ENCODE assay signal across 33 cellular contexts in genomic region chr12:56425188-56425587, GRCh38. TPM values are rescaled to one million over a fixed set of nuclear protein-coding genes. Genes with fewer than 3 reads are reported as not detected.
DNase-seq lines count a peak whose midpoint lies in the region; ATAC-seq and TF ChIP-seq lines count a peak whose summit lies in the region.
"Had no signal": no experiment of that assay in that cellular context is flagged by ENCODE, and none has a peak within 500 bp of the region (broad histone marks: within the 10 kb centered on the region; RNA-seq: fewer than 3 reads in every experiment).

No MANE protein-coding gene starts in this region.

- no peaks in the 10 kb centered on the region for H3K9me3 Mint-ChIP-seq in T-helper 1 cell treated with Interleukin-12 subunit alpha and Interleukin-12 subunit beta and Interleukin-4 antibody, amounts not matched to agents 30 μg/mL and 1 μg/mL, for 36 hours
- no peaks in the 10 kb centered on the region for H3K9me3 Mint-ChIP-seq in activated naive CD8-positive, alpha-beta T cell treated with anti-CD3 and anti-CD28 coated beads, Interleukin-2, amount 10 ng/mL, durations not matched to agents 7 days and 5 days
- H3K9me3 Mint-ChIP-seq in activated naive CD8-positive, alpha-beta T cell treated with anti-CD3 and anti-CD28 coated beads, Interleukin-2, amount 50 U/mL, for 24 hours = no peaks in the 10 kb centered on the region
- H3K9me3 Mint-ChIP-seq in osteocyte (ENCODE audit: unreplicated experiment) = no peaks in the 10 kb centered on the region
- H3K9me3 Mint-ChIP-seq: natural killer cell; stimulated activated naive CD8-positive, alpha-beta T cell treated with anti-CD3 and anti-CD28 coated beads, Interleukin-15, amount 100 ng/mL, for 72 hours had no signal

- POLR2A ChIA-PET in activated naive CD8-positive, alpha-beta T cell treated with anti-CD3 and anti-CD28 coated beads, Interleukin-2, amount 10 ng/mL, durations not matched to agents 7 days and 5 days (lab: Charles Lee) = interaction anchor here (0.7 kb wide), 1 partner anchor 66 kb away, joined by 3 read pairs; no protein-coding TSS in a partner anchor

- peaks cover 32% of the 10 kb centered on the region for H3K36me3 Mint-ChIP-seq in T-helper 1 cell treated with Interleukin-12 subunit alpha and Interleukin-12 subunit beta and Interleukin-4 antibody, amounts not matched to agents 30 μg/mL and 1 μg/mL, for 36 hours (ENCODE audit: low read depth)
- peaks cover 33% of the 10 kb centered on the region for H3K36me3 Mint-ChIP-seq in activated naive CD8-positive, alpha-beta T cell treated with anti-CD3 and anti-CD28 coated beads, Interleukin-2, amount 10 ng/mL, durations not matched to agents 7 days and 5 days
- H3K36me3 Mint-ChIP-seq in activated naive CD8-positive, alpha-beta T cell treated with anti-CD3 and anti-CD28 coated beads, Interleukin-2, amount 50 U/mL, for 24 hours (ENCODE audit: low read depth) = peaks cover 50% of the 10 kb centered on the region
- peaks cover 8% of the 10 kb centered on the region for H3K36me3 Mint-ChIP-seq in T-helper 17 cell (ENCODE audit: low read depth)
- peaks cover 29% of the 10 kb centered on the region for H3K36me3 Mint-ChIP-seq in osteocyte (ENCODE audit: unreplicated experiment)

- H3K9me3 ChIP-seq in T-helper 17 cell (ENCODE audit: control insufficient read depth, low read length, poor library complexity, severe bottlenecking) = no peaks in the 10 kb centered on the region
- H3K9me3 ChIP-seq: ascending aorta, BE2C, colonic mucosa, lower lobe of right lung, prostate gland, right lobe of liver, SJCRH30, thoracic aorta had no signal

- TF ChIP-seq CTCF in osteocyte (IDR thresholded peaks at IDR 0.05) = no peak

- no peaks in the 10 kb centered on the region for H3K27me3 Mint-ChIP-seq in T-helper 1 cell treated with Interleukin-12 subunit alpha and Interleukin-12 subunit beta and Interleukin-4 antibody, amounts not matched to agents 30 μg/mL and 1 μg/mL, for 36 hours (ENCODE audit: low read depth)
- H3K27me3 Mint-ChIP-seq in activated naive CD8-positive, alpha-beta T cell treated with anti-CD3 and anti-CD28 coated beads, Interleukin-2, amount 10 ng/mL, durations not matched to agents 7 days and 5 days = no peaks in the 10 kb centered on the region
- H3K27me3 Mint-ChIP-seq in activated naive CD8-positive, alpha-beta T cell treated with anti-CD3 and anti-CD28 coated beads, Interleukin-2, amount 50 U/mL, for 24 hours = no peaks in the 10 kb centered on the region
- H3K27me3 Mint-ChIP-seq in T-helper 17 cell = no peaks in the 10 kb centered on the region
- no peaks in the 10 kb centered on the region for H3K27me3 Mint-ChIP-seq in osteocyte (ENCODE audit: unreplicated experiment)
- H3K27me3 Mint-ChIP-seq: stimulated activated naive CD8-positive, alpha-beta T cell treated with anti-CD3 and anti-CD28 coated beads, Interleukin-15, amount 100 ng/mL, for 72 hours had no signal

- DNase-seq in T-helper 1 cell (no peak), T-helper 17 cell (no peak), osteocyte (ENCODE audit: extremely low spot score, unreplicated experiment) (no peak), NCI-H2081 treated with DMSO at 0.1 percent for 48 hours (lab: John Stamatoyannopoulos, UW) (no peak)
- DNase-seq in activated naive CD8-positive, alpha-beta T cell treated with anti-CD3 and anti-CD28 coated beads, Interleukin-2, amount 10 ng/mL, durations not matched to agents 7 days and 5 days = no peak
- DNase-seq in activated naive CD8-positive, alpha-beta T cell treated with anti-CD3 and anti-CD28 coated beads, Interleukin-2, amount 50 U/mL, for 24 hours = no peak
- DNase-seq: activated CD8-positive, alpha-beta memory T cell treated with anti-CD3 and anti-CD28 coated beads for 24 hours; activated naive CD4-positive, alpha-beta T cell treated with Interleukin-2 at 50 U/mL for 16 hours; activated T-cell treated with anti-CD3 and anti-CD28 coated beads for 4 hours; BE2C; colonic mucosa; DMS53; effector CD8-positive, alpha-beta T cell; lower lobe of right lung; natural killer cell; NCI-H1105; NCI-H446 treated with DMSO at 0.1 percent for 48 hours; nucleus accumbens; right lobe of liver; RPMI8226; SJCRH30; stimulated activated CD8-positive, alpha-beta memory T cell treated with anti-CD3 and anti-CD28 coated beads, Interleukin-4, amount 100 ng/mL, for 48 hours; stimulated activated naive CD8-positive, alpha-beta T cell treated with anti-CD3 and anti-CD28 coated beads, Interleukin-15, amount 100 ng/mL, for 72 hours had no signal

- H3K4me3 Mint-ChIP-seq in T-helper 1 cell treated with Interleukin-12 subunit alpha and Interleukin-12 subunit beta and Interleukin-4 antibody, amounts not matched to agents 30 μg/mL and 1 μg/mL, for 36 hours = no peak overlapping the region
- H3K4me3 Mint-ChIP-seq in activated naive CD8-positive, alpha-beta T cell treated with anti-CD3 and anti-CD28 coated beads, Interleukin-2, amount 10 ng/mL, durations not matched to agents 7 days and 5 days = no peak overlapping the region
- H3K4me3 Mint-ChIP-seq in activated naive CD8-positive, alpha-beta T cell treated with anti-CD3 and anti-CD28 coated beads, Interleukin-2, amount 50 U/mL, for 24 hours = no peak overlapping the region
- H3K4me3 Mint-ChIP-seq in T-helper 17 cell (no peak overlapping the region), osteocyte (ENCODE audit: unreplicated experiment) (no peak overlapping the region)
- H3K4me3 Mint-ChIP-seq: natural killer cell; stimulated activated naive CD8-positive, alpha-beta T cell treated with anti-CD3 and anti-CD28 coated beads, Interleukin-15, amount 100 ng/mL, for 72 hours had no signal

- peak; percentile 80 for ATAC-seq in activated naive CD8-positive, alpha-beta T cell treated with anti-CD3 and anti-CD28 coated beads, Interleukin-2, amount 10 ng/mL, durations not matched to agents 7 days and 5 days (ENCODE audit: low read depth)
- no peak for ATAC-seq in activated naive CD8-positive, alpha-beta T cell treated with anti-CD3 and anti-CD28 coated beads, Interleukin-2, amount 50 U/mL, for 24 hours
- ATAC-seq in T-helper 17 cell (no peak), HG02973 (IDR thresholded peaks at IDR 0.05; ENCODE audit: unreplicated experiment) (no peak)
- ATAC-seq: K562; lower lobe of right lung; natural killer cell; stimulated activated naive CD8-positive, alpha-beta T cell treated with anti-CD3 and anti-CD28 coated beads, Interleukin-15, amount 100 ng/mL, for 72 hours had no signal

- peak overlapping the region; percentile 73 for H3K27ac Mint-ChIP-seq in T-helper 1 cell treated with Interleukin-12 subunit alpha and Interleukin-12 subunit beta and Interleukin-4 antibody, amounts not matched to agents 30 μg/mL and 1 μg/mL, for 36 hours
- peak overlapping the region; percentile 64 for H3K27ac Mint-ChIP-seq in activated naive CD8-positive, alpha-beta T cell treated with anti-CD3 and anti-CD28 coated beads, Interleukin-2, amount 10 ng/mL, durations not matched to agents 7 days and 5 days
- no peak overlapping the region for H3K27ac Mint-ChIP-seq in activated naive CD8-positive, alpha-beta T cell treated with anti-CD3 and anti-CD28 coated beads, Interleukin-2, amount 50 U/mL, for 24 hours
- H3K27ac Mint-ChIP-seq in T-helper 17 cell (peak overlapping the region; percentile 84), osteocyte (ENCODE audit: unreplicated experiment) (no peak overlapping the region)
- H3K27ac Mint-ChIP-seq: natural killer cell had no signal

- H3K4me1 Mint-ChIP-seq in T-helper 1 cell treated with Interleukin-12 subunit alpha and Interleukin-12 subunit beta and Interleukin-4 antibody, amounts not matched to agents 30 μg/mL and 1 μg/mL, for 36 hours (ENCODE audit: low read depth) = peaks cover 5% of the 10 kb centered on the region
- peaks cover 5% of the 10 kb centered on the region for H3K4me1 Mint-ChIP-seq in activated naive CD8-positive, alpha-beta T cell treated with anti-CD3 and anti-CD28 coated beads, Interleukin-2, amount 10 ng/mL, durations not matched to agents 7 days and 5 days
- H3K4me1 Mint-ChIP-seq in activated naive CD8-positive, alpha-beta T cell treated with anti-CD3 and anti-CD28 coated beads, Interleukin-2, amount 50 U/mL, for 24 hours = no peaks in the 10 kb centered on the region
- H3K4me1 Mint-ChIP-seq in T-helper 17 cell (peaks cover 8% of the 10 kb centered on the region), osteocyte (ENCODE audit: unreplicated experiment) (no peaks in the 10 kb centered on the region)
- H3K4me1 Mint-ChIP-seq: natural killer cell had no signal

RNA-seq across cellular contexts. Expression of gene TIMELESS, which starts 24.0 kb away (rescaled TPM):
- total RNA-seq in activated naive CD8-positive, alpha-beta T cell treated with anti-CD3 and anti-CD28 coated beads, Interleukin-2, amount 10 ng/mL, durations not matched to agents 7 days and 5 days = 10 to 100 TPM; 40.1 to 47.1 TPM
- total RNA-seq in T-helper 17 cell = 1 to 10 TPM; 5.0 to 5.1 TPM
- total RNA-seq in osteocyte = 15.9 and 16.2 TPM in 2 replicates

RNA-seq across cellular contexts. Expression of gene MIP, which starts 29.3 kb away (rescaled TPM):
- not detected for total RNA-seq in activated naive CD8-positive, alpha-beta T cell treated with anti-CD3 and anti-CD28 coated beads, Interleukin-2, amount 10 ng/mL, durations not matched to agents 7 days and 5 days
- total RNA-seq in T-helper 17 cell (not detected), osteocyte (not detected in 2 replicates)
- total RNA-seq: ascending aorta, cardiac muscle cell, colonic mucosa, hepatocyte, HT1080, lower lobe of right lung, natural killer cell, prostate gland, SJCRH30, thoracic aorta, urinary bladder had no signal

RNA-seq across cellular contexts. Expression of gene SPRYD4, which starts 43.2 kb away (rescaled TPM):
- total RNA-seq in activated naive CD8-positive, alpha-beta T cell treated with anti-CD3 and anti-CD28 coated beads, Interleukin-2, amount 10 ng/mL, durations not matched to agents 7 days and 5 days = 1 to 10 TPM; 3.9 to 4.1 TPM
- total RNA-seq in T-helper 17 cell (1 to 10 TPM; 5.8 to 6.4 TPM), osteocyte (2.7 and 3.1 TPM in 2 replicates)

Comparison
In these comparisons a context has a peak if more than half of its experiments do, and no peak if none do; other contexts are left out.
1. H3K27ac Mint-ChIP-seq: peak in T-helper 1 cell treated with Interleukin-12 subunit alpha and Interleukin-12 subunit beta and Interleukin-4 antibody, amounts not matched to agents 30 μg/mL and 1 μg/mL, for 36 hours (single experiment), activated naive CD8-positive, alpha-beta T cell treated with anti-CD3 and anti-CD28 coated beads, Interleukin-2, amount 10 ng/mL, durations not matched to agents 7 days and 5 days (single experiment) and T-helper 17 cell (single experiment); none in activated naive CD8-positive, alpha-beta T cell treated with anti-CD3 and anti-CD28 coated beads, Interleukin-2, amount 50 U/mL, for 24 hours (single experiment) and osteocyte (single experiment).